8 cellular contexts compared by ENCODE assay signal in genomic region chr4:93478805-93479204, GRCh38.
"Had no signal": no experiment of that assay in that cellular context is flagged by ENCODE, and none has a peak within 500 bp of the region (broad histone marks: within the 10 kb centered on the region; RNA-seq: fewer than 3 reads in every experiment).

No MANE protein-coding gene starts in this region.

- H2AFZ ChIP-seq: GM23338 had no signal

- H3K4me3 ChIP-seq: GM23338, K562 had no signal

- DNase-seq: H9, HCEC 1CT, IMR-90 had no signal

- FAIRE-seq: H1, H54, HTR-8/SVneo, K562 had no signal

- H3K4me2 ChIP-seq: GM23338 had no signal

- ATAC-seq: GM23338, K562 had no signal
